12 cellular contexts compared by ENCODE assay signal in the genomic region with DNA sequence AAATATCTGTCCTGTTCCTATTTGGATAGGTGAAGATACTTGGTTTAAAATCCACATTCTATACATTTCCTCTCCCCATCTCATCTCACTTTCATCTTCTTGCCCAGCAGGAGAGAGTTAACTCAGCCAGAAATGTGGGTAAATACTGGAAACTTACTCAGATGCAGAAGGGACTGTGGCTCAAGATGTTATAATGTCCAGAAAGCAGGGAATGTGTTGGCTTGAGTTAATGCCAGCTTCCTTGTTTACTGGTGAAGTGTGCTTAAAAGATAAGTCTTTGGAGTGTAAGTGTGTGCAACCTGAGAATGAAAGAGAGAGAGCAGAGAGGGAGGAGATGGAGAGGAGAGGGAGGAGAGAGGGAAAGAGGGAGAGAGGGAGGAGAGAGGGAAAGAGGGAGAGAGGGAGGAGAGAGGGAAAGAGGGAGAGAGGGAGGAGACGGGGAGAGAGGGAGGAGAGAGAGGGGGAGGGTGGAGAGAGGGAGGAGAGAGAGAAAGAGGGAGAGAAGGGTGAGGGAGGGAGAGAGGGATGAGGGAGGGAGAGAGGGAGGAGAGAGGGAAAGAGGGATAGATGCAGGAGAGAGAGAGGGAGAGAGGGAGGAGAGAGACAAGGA. TPM values are rescaled to one million over a fixed set of nuclear protein-coding genes. Genes with fewer than 3 reads are reported as not detected.
DNase-seq lines count a peak whose midpoint lies in the region; ATAC-seq and TF ChIP-seq lines count a peak whose summit lies in the region.
"Had no signal": no experiment of that assay in that cellular context is flagged by ENCODE, and none has a peak within 500 bp of the region (broad histone marks: within the 10 kb centered on the region; RNA-seq: fewer than 3 reads in every experiment).

No MANE protein-coding gene starts in this region.

- no peaks in the 10 kb centered on the region for H3K27me3 ChIP-seq in psoas muscle (ENCODE audit: insufficient read depth in 3 of 3, low read length in 2 of 3)

- WGBS in psoas muscle, 3 donors = 0 to 13% (median 5%) methylated on average over 1 of the region's 1 CpG

- H3K36me3 ChIP-seq in psoas muscle (ENCODE audit: insufficient read depth in 1 of 2, low read depth in 1 of 2) = no peaks in the 10 kb centered on the region

- H3K4me3 ChIP-seq in HFF-Myc (replicated peaks; ENCODE audit: low read depth, low read length) (no peak overlapping the region), psoas muscle (no peak overlapping the region)

- DNase-seq in AG08396 (ENCODE audit: low spot score) (peak; percentile 8), HFF-Myc (ENCODE audit: extremely low read depth, low read depth) (peak; percentile 30), amniotic epithelial cell (ENCODE audit: low read depth) (peak; percentile 61), left lobe of liver (ENCODE audit: low spot score) (no peak), T-helper 2 cell (no peak), cerebellar nuclear complex (lab: John Stamatoyannopoulos, UW) (no peak), psoas muscle (no peak)
- DNase-seq: head of caudate nucleus, mesendoderm, NCI-H2081 treated with DMSO at 0.1 percent for 48 hours had no signal

- no peaks in the 10 kb centered on the region for H3K4me1 ChIP-seq in psoas muscle

- intact Hi-C loops in psoas muscle (cut with DNase I) = no loop called here

- H3K27ac ChIP-seq in psoas muscle = no peak overlapping the region
- H3K27ac ChIP-seq: RWPE1 had no signal

- peak; percentile 38 for ATAC-seq in left lobe of liver
- no peak for ATAC-seq in HG03039 (IDR thresholded peaks at IDR 0.05; ENCODE audit: unreplicated experiment)
- no peak for ATAC-seq in psoas muscle

- TF ChIP-seq CTCF in HFF-Myc (IDR thresholded peaks at IDR 0.05; ENCODE audit: low read depth, low read length, missing control alignments) (no peak), psoas muscle (IDR thresholded peaks at IDR 0.05) (no peak)

- no peaks in the 10 kb centered on the region for H3K9me3 ChIP-seq in psoas muscle

RNA-seq across cellular contexts. Expression of a gene that starts 22.0 kb away (rescaled TPM):
- 8.5 TPM for total RNA-seq in left lobe of liver
- 10 to 100 TPM in 3 of 4 donors, 1 to 10 TPM in 1; 8.8 to 13.7 (median 11.3) TPM for total RNA-seq in psoas muscle
- polyA plus RNA-seq in psoas muscle = 10 to 100 TPM; 16.3 to 40.8 (median 24.2) TPM

RNA-seq across cellular contexts. Expression of a gene that starts 46.2 kb away (rescaled TPM):
- total RNA-seq in left lobe of liver (20.7 TPM), psoas muscle (10 to 100 TPM in 1 of 4 donors, 1 to 10 TPM in 3; 3.9 to 13.3 (median 5.4) TPM)
- 1 to 10 TPM; 2.9 to 4.3 (median 3.8) TPM for polyA plus RNA-seq in psoas muscle

Comparison
In these comparisons a context has a peak if more than half of its experiments do, and no peak if none do; other contexts are left out.
1. DNase-seq: peak in AG08396 (single experiment), HFF-Myc (single experiment) and amniotic epithelial cell (single experiment); none in left lobe of liver (single experiment), T-helper 2 cell (0 of 5), cerebellar nuclear complex (0 of 2) and psoas muscle (0 of 2).